In the genomic region with DNA sequence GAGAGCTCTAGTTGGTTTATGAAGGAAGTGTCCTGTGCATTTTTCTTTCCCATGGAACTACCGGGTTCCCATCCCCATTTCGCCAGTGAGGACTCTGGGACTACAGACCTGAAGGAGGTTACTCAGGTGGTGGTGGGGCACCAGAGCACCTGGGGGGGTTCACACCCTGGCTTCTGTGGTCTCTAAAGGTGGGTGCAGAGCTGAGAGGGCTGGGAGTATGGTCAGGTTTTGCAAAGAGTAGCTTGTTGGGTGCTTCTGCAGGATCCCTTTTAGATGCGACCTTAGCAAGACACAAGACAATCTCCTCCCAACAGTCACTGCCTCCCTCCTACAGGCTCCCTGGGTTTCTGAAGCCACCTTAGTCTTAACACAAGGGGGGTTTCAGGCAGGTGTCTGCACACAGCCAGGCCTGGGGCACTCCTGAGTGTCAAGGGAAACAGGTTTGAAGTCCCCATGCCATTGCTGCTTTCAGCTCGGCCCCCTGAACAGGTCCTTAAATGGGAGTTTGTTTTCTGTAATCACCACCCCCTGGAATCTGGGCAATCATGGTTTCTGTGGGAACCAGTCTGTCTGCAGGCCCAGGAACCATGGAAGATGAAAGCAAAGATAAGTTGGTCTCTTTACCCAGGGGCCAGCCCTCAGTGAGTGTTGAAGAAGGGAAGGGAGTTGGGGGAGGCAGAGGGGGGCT, we compare ENCODE assay signal across 22 cellular contexts. TPM values are rescaled to one million over a fixed set of nuclear protein-coding genes. Genes with fewer than 3 reads are reported as not detected.
DNase-seq lines count a peak whose midpoint lies in the region; ATAC-seq and TF ChIP-seq lines count a peak whose summit lies in the region.
"Had no signal": no experiment of that assay in that cellular context is flagged by ENCODE, and none has a peak within 500 bp of the region (broad histone marks: within the 10 kb centered on the region; RNA-seq: fewer than 3 reads in every experiment).

No MANE protein-coding gene starts in this region.

- DNase-seq in DMS 273 treated with DMSO at 0.1 percent for 48 hours (lab: John Stamatoyannopoulos, UW), result peak; percentile 2
- no peak for DNase-seq in DMS 273 (lab: John Stamatoyannopoulos, UW; ENCODE audit: unreplicated experiment)
- DNase-seq in Karpas-422, result peak; percentile 11
- DNase-seq in left kidney (ENCODE audit: low read depth, low spot score), result peak; percentile 51
- peak; percentile 35 for DNase-seq in sigmoid colon
- no peak for DNase-seq in GM10248 (ENCODE audit: extremely low spot score)
- no peak for DNase-seq in GM19238 (ENCODE audit: insufficient read length, low spot score)
- DNase-seq: GF-D8, H7, HFFc6, NCI-H1417, NCI-H187, NCI-H2107, NCI-H510A, NCI-H82 had no signal

- no peaks in the 10 kb centered on the region for H3K9me3 ChIP-seq in Karpas-422 (ENCODE audit: low read length)
- no peaks in the 10 kb centered on the region for H3K9me3 ChIP-seq in sigmoid colon
- H3K9me3 ChIP-seq: SJSA1 had no signal

- TF ChIP-seq CTCF in sigmoid colon (IDR thresholded peaks at IDR 0.05) (no peak), GM10248 (IDR thresholded peaks at IDR 0.05; ENCODE audit: control extremely low read depth, extremely low read depth, low read depth, missing control alignments) (no peak)

- no peaks in the 10 kb centered on the region for H3K79me2 ChIP-seq in Karpas-422 (ENCODE audit: low read length)

- H3K27me3 ChIP-seq in Karpas-422 (ENCODE audit: low read length), result no peaks in the 10 kb centered on the region
- no peaks in the 10 kb centered on the region for H3K27me3 ChIP-seq in sigmoid colon
- H3K27me3 ChIP-seq: SJSA1 had no signal

- H2AFZ ChIP-seq in Karpas-422 (ENCODE audit: low read length), result no peak overlapping the region

- H3K27ac ChIP-seq in Karpas-422 (ENCODE audit: low read length) (no peak overlapping the region), sigmoid colon (no peak overlapping the region)
- H3K27ac ChIP-seq: 22Rv1, HL-60, KMS-11, SJSA1 had no signal

- ATAC-seq in GM18502 (IDR thresholded peaks at IDR 0.05; ENCODE audit: poor library complexity, unreplicated experiment), result no peak
- ATAC-seq: GM12878 had no signal

- no peak overlapping the region for H3K4me3 ChIP-seq in Karpas-422 (ENCODE audit: low read length)
- H3K4me3 ChIP-seq in sigmoid colon, result no peak overlapping the region
- H3K4me3 ChIP-seq: GM12878, SJSA1 had no signal

- H3K9ac ChIP-seq in Karpas-422 (ENCODE audit: low read length), result no peak overlapping the region
- H3K9ac ChIP-seq: KMS-11 had no signal

- POLR2A ChIA-PET in GM10248 (lab: Yijun Ruan, JAX), result no interaction called here

- no peak for TF ChIP-seq EP300 in sigmoid colon (IDR thresholded peaks at IDR 0.05)

- no peak overlapping the region for H3K4me2 ChIP-seq in Karpas-422 (ENCODE audit: low read depth, low read length, poor library complexity, severe bottlenecking)
- H3K4me2 ChIP-seq: KMS-11 had no signal

- H3K36me3 ChIP-seq in Karpas-422 (ENCODE audit: insufficient read depth, low read length), result no peaks in the 10 kb centered on the region
- no peaks in the 10 kb centered on the region for H3K36me3 ChIP-seq in sigmoid colon
- H3K36me3 ChIP-seq: SJSA1 had no signal

- no peaks in the 10 kb centered on the region for H4K20me1 ChIP-seq in Karpas-422 (ENCODE audit: insufficient read depth, low read depth, low read length)

- no peak for TF ChIP-seq POLR2A in sigmoid colon (IDR thresholded peaks at IDR 0.05)

- 91 to 92% methylated on average over 4 of the region's 4 CpGs for WGBS in sigmoid colon, 2 donors

- no peaks in the 10 kb centered on the region for H3K4me1 ChIP-seq in Karpas-422 (ENCODE audit: low read length)
- peaks cover 0 to 14% (median 7%) of the 10 kb centered on the region in 4 donors for H3K4me1 ChIP-seq in sigmoid colon
- H3K4me1 ChIP-seq: SJSA1 had no signal

- CTCF ChIA-PET in GM10248 (lab: Yijun Ruan, JAX), result interaction anchor here (3.2 kb wide), 1 partner anchor 9 kb away, joined by 23 read pairs; the partner anchor contains the start of gene CXCL12

- H3K9me2 ChIP-seq in Karpas-422 (replicated peaks; ENCODE audit: insufficient read depth, low read length), result no peaks in the 10 kb centered on the region

- intact Hi-C loops in sigmoid colon (cut with DNase I), result no loop called here

RNA-seq across cellular contexts. Expression of gene CXCL12, which starts 9.9 kb away (rescaled TPM):
- not detected in 2 replicates for total RNA-seq in Karpas-422 (2014; rRNA removed; shearing (Covaris generic); ENCODE audit: low replicate concordance)
- total RNA-seq in sigmoid colon, result 100 to 1,000 TPM in 1 of 4 donors, 10 to 100 TPM in 3; 72.1 to 111 (median 80.7) TPM
- 10 to 100 TPM; 13.6 to 54.1 (median 43.5) TPM for polyA plus RNA-seq in sigmoid colon
- total RNA-seq: HT1080, SJSA1 had no signal

Comparison
In these comparisons a context has a peak if more than half of its experiments do, and no peak if none do; other contexts are left out.
1. DNase-seq: peak in DMS 273 treated with DMSO at 0.1 percent for 48 hours (single experiment), Karpas-422 (single experiment), left kidney (single experiment) and sigmoid colon (single experiment); none in DMS 273 (single experiment), GM10248 (single experiment) and GM19238 (single experiment).
2. RNA of gene CXCL12, which starts 9.9 kb away (total RNA-seq): 72.1 to 111 TPM in sigmoid colon; not detected in Karpas-422; every median in the first group is over 10 times any median in the second.